In genomic region chr11:117187799-117188481, GRCh38 we compare ENCODE assay signal across 18 cellular contexts. TPM values are rescaled to one million over a fixed set of nuclear protein-coding genes. Genes with fewer than 3 reads are reported as not detected.
DNase-seq lines count a peak whose midpoint lies in the region; ATAC-seq and TF ChIP-seq lines count a peak whose summit lies in the region.
"Had no signal": no experiment of that assay in that cellular context is flagged by ENCODE, and none has a peak within 500 bp of the region (broad histone marks: within the 10 kb centered on the region; RNA-seq: fewer than 3 reads in every experiment).

No MANE protein-coding gene starts in this region.

- no peaks in the 10 kb centered on the region for H3K9me3 Mint-ChIP-seq in activated CD4-positive, alpha-beta memory T cell treated with anti-CD3 and anti-CD28 coated beads for 36 hours
- H3K9me3 Mint-ChIP-seq in activated CD4-positive, alpha-beta memory T cell treated with anti-CD3 and anti-CD28 coated beads, Interleukin-2, amount 10 ng/mL, durations not matched to agents 7 days and 5 days = no peaks in the 10 kb centered on the region

- intact Hi-C loops in activated CD4-positive, alpha-beta memory T cell treated with anti-CD3 and anti-CD28 coated beads for 36 hours (cut with micrococcal nuclease) = no loop called here
- intact Hi-C loops in testis (cut with DNase I; ENCODE audit: low total_unique reads) = no loop called here

- peak; percentile 6 for DNase-seq in activated CD4-positive, alpha-beta memory T cell treated with anti-CD3 and anti-CD28 coated beads for 36 hours
- DNase-seq in activated CD4-positive, alpha-beta memory T cell treated with anti-CD3 and anti-CD28 coated beads, Interleukin-2, amount 10 ng/mL, durations not matched to agents 7 days and 5 days = no peak
- DNase-seq in RWPE2 (ENCODE audit: low spot score) (peak; percentile 23), mesenteric fat pad (ENCODE audit: low spot score) (peak; percentile 75), testis (no peak), NCI-H2081 treated with DMSO at 0.1 percent for 48 hours (lab: John Stamatoyannopoulos, UW) (no peak)
- DNase-seq: activated CD4-positive, alpha-beta T cell treated with anti-CD3 and anti-CD28 coated beads, Interleukin-2, amount 50 U/mL, for 4 hours; DMS153; hypothalamus; NCI-H2171; NCI-H82; occipital lobe; stimulated activated CD4-positive, alpha-beta T cell treated with anti-CD3 and anti-CD28 coated beads, Interleukin-4, amount 100 ng/mL, for 24 hours had no signal

- POLR2A ChIA-PET in activated CD4-positive, alpha-beta memory T cell treated with anti-CD3 and anti-CD28 coated beads for 36 hours (lab: Charles Lee) = no interaction called here
- POLR2A ChIA-PET in activated CD4-positive, alpha-beta memory T cell treated with anti-CD3 and anti-CD28 coated beads, Interleukin-2, amount 10 ng/mL, durations not matched to agents 7 days and 5 days (lab: Charles Lee) = interaction anchor here (1.0 to 1.8 kb wide), 2 partner anchors 9 to 14 kb away, joined by 3 read pairs; no protein-coding TSS in a partner anchor

- ATAC-seq in RWPE2 (ENCODE audit: low read depth) = no peak
- ATAC-seq in HG03354 (IDR thresholded peaks at IDR 0.05; ENCODE audit: poor library complexity, severe bottlenecking, unreplicated experiment) = no peak
- ATAC-seq in HG03175 (IDR thresholded peaks at IDR 0.05; ENCODE audit: unreplicated experiment) = no peak

- H3K4me1 Mint-ChIP-seq in activated CD4-positive, alpha-beta memory T cell treated with anti-CD3 and anti-CD28 coated beads for 36 hours (ENCODE audit: low read depth) = no peaks in the 10 kb centered on the region
- peaks cover 1% of the 10 kb centered on the region for H3K4me1 Mint-ChIP-seq in activated CD4-positive, alpha-beta memory T cell treated with anti-CD3 and anti-CD28 coated beads, Interleukin-2, amount 10 ng/mL, durations not matched to agents 7 days and 5 days

- peaks cover 1% of the 10 kb centered on the region for H3K36me3 Mint-ChIP-seq in activated CD4-positive, alpha-beta memory T cell treated with anti-CD3 and anti-CD28 coated beads for 36 hours
- H3K36me3 Mint-ChIP-seq in activated CD4-positive, alpha-beta memory T cell treated with anti-CD3 and anti-CD28 coated beads, Interleukin-2, amount 10 ng/mL, durations not matched to agents 7 days and 5 days (ENCODE audit: low read depth) = peaks cover 25% of the 10 kb centered on the region

- no peaks in the 10 kb centered on the region for H3K4me1 ChIP-seq in RWPE2 (ENCODE audit: insufficient read depth, poor library complexity, severe bottlenecking)
- H3K4me1 ChIP-seq in testis = peaks cover 17% of the 10 kb centered on the region
- H3K4me1 ChIP-seq: HAP-1 had no signal

- no peaks in the 10 kb centered on the region for H3K27me3 Mint-ChIP-seq in activated CD4-positive, alpha-beta memory T cell treated with anti-CD3 and anti-CD28 coated beads for 36 hours
- H3K27me3 Mint-ChIP-seq in activated CD4-positive, alpha-beta memory T cell treated with anti-CD3 and anti-CD28 coated beads, Interleukin-2, amount 10 ng/mL, durations not matched to agents 7 days and 5 days = no peaks in the 10 kb centered on the region

- 81 to 91% methylated on average over 12 to 16 of the region's 16 CpGs for WGBS in testis, 2 donors

- peaks cover 8% of the 10 kb centered on the region for H3K36me3 ChIP-seq in RWPE2 (ENCODE audit: low read depth)
- H3K36me3 ChIP-seq in testis (ENCODE audit: low read depth, missing control alignments) = no peaks in the 10 kb centered on the region
- H3K36me3 ChIP-seq: HAP-1 had no signal

- no peak overlapping the region for H3K4me3 Mint-ChIP-seq in activated CD4-positive, alpha-beta memory T cell treated with anti-CD3 and anti-CD28 coated beads for 36 hours
- no peak overlapping the region for H3K4me3 Mint-ChIP-seq in activated CD4-positive, alpha-beta memory T cell treated with anti-CD3 and anti-CD28 coated beads, Interleukin-2, amount 10 ng/mL, durations not matched to agents 7 days and 5 days

- H3K27me3 ChIP-seq in RWPE2 (ENCODE audit: insufficient read depth, poor library complexity, severe bottlenecking) (no peaks in the 10 kb centered on the region), testis (no peaks in the 10 kb centered on the region)

- no peak for TF ChIP-seq POLR2A in testis (IDR thresholded peaks at IDR 0.05)

- no peak overlapping the region for H3K27ac Mint-ChIP-seq in activated CD4-positive, alpha-beta memory T cell treated with anti-CD3 and anti-CD28 coated beads for 36 hours
- no peak overlapping the region for H3K27ac Mint-ChIP-seq in activated CD4-positive, alpha-beta memory T cell treated with anti-CD3 and anti-CD28 coated beads, Interleukin-2, amount 10 ng/mL, durations not matched to agents 7 days and 5 days

- H3K9me3 ChIP-seq in RWPE2 (ENCODE audit: severe bottlenecking) (no peaks in the 10 kb centered on the region), testis (no peaks in the 10 kb centered on the region)
- H3K9me3 ChIP-seq: HAP-1 had no signal

- TF ChIP-seq CTCF in RWPE2 (IDR thresholded peaks at IDR 0.05; ENCODE audit: poor library complexity, severe bottlenecking) (no peak), testis (IDR thresholded peaks at IDR 0.05) (no peak)

- CTCF ChIA-PET in activated CD4-positive, alpha-beta memory T cell treated with anti-CD3 and anti-CD28 coated beads for 36 hours (lab: Charles Lee) = interaction anchor here (0.9 kb wide), 1 partner anchor 39 kb away, joined by 3 read pairs; no protein-coding TSS in a partner anchor
- CTCF ChIA-PET in activated CD4-positive, alpha-beta memory T cell treated with anti-CD3 and anti-CD28 coated beads, Interleukin-2, amount 10 ng/mL, durations not matched to agents 7 days and 5 days (lab: Charles Lee) = no interaction called here

- H3K27ac ChIP-seq in RWPE2 (ENCODE audit: poor library complexity, severe bottlenecking) (no peak overlapping the region), testis (peak overlapping the region; percentile 72 to 79)
- H3K27ac ChIP-seq: C4-2B had no signal

- H3K4me3 ChIP-seq in RWPE2 (ENCODE audit: severe bottlenecking) (no peak overlapping the region), testis (no peak overlapping the region)
- H3K4me3 ChIP-seq: HAP-1, skin epidermis had no signal

RNA-seq across cellular contexts. Expression of gene SIDT2, which starts 9.4 kb away (rescaled TPM):
- total RNA-seq in activated CD4-positive, alpha-beta memory T cell treated with anti-CD3 and anti-CD28 coated beads for 36 hours = 10 to 100 TPM; 21.5 to 26.0 TPM
- 10 to 100 TPM; 38.1 to 42.9 TPM for total RNA-seq in activated CD4-positive, alpha-beta memory T cell treated with anti-CD3 and anti-CD28 coated beads, Interleukin-2, amount 10 ng/mL, durations not matched to agents 7 days and 5 days
- total RNA-seq in mesenteric fat pad (226 TPM), testis (100 to 1,000 TPM in 1 of 2 donors, 10 to 100 TPM in 1; 93.8 to 129 TPM)
- 69.5 TPM for polyA plus RNA-seq in testis (ENCODE audit: insufficient read depth, low read depth, low replicate concordance)

RNA-seq across cellular contexts. Expression of gene TAGLN, which starts 11.2 kb away (rescaled TPM):
- 1 to 10 TPM; 3.1 to 4.0 TPM for total RNA-seq in activated CD4-positive, alpha-beta memory T cell treated with anti-CD3 and anti-CD28 coated beads for 36 hours
- total RNA-seq in activated CD4-positive, alpha-beta memory T cell treated with anti-CD3 and anti-CD28 coated beads, Interleukin-2, amount 10 ng/mL, durations not matched to agents 7 days and 5 days = 1 to 10 TPM; 5.2 to 5.8 TPM
- total RNA-seq in mesenteric fat pad = 923 TPM
- total RNA-seq in testis = 100 to 1,000 TPM; 167 to 187 TPM
- polyA plus RNA-seq in testis (ENCODE audit: insufficient read depth, low read depth, low replicate concordance) = 800 TPM

RNA-seq across cellular contexts. Expression of gene PAFAH1B2, which starts 43.9 kb away (rescaled TPM):
- total RNA-seq in activated CD4-positive, alpha-beta memory T cell treated with anti-CD3 and anti-CD28 coated beads for 36 hours = 10 to 100 TPM; 61.3 to 61.5 TPM
- 10 to 100 TPM; 60.1 to 62.8 TPM for total RNA-seq in activated CD4-positive, alpha-beta memory T cell treated with anti-CD3 and anti-CD28 coated beads, Interleukin-2, amount 10 ng/mL, durations not matched to agents 7 days and 5 days
- total RNA-seq in mesenteric fat pad (110 TPM), testis (100 to 1,000 TPM; 150 to 156 TPM)
- 66.5 TPM for polyA plus RNA-seq in testis (ENCODE audit: insufficient read depth, low read depth, low replicate concordance)

RNA-seq across cellular contexts. Expression of gene PCSK7, which starts 43.9 kb away (rescaled TPM):
- 100 to 1,000 TPM; 104 to 105 TPM for total RNA-seq in activated CD4-positive, alpha-beta memory T cell treated with anti-CD3 and anti-CD28 coated beads for 36 hours
- 100 to 1,000 TPM; 181 to 182 TPM for total RNA-seq in activated CD4-positive, alpha-beta memory T cell treated with anti-CD3 and anti-CD28 coated beads, Interleukin-2, amount 10 ng/mL, durations not matched to agents 7 days and 5 days
- total RNA-seq in mesenteric fat pad = 68.1 TPM
- 10 to 100 TPM; 57.7 to 66.5 TPM for total RNA-seq in testis
- 52.0 TPM for polyA plus RNA-seq in testis (ENCODE audit: insufficient read depth, low read depth, low replicate concordance)

RNA-seq across cellular contexts. Expression of gene RNF214, which starts 44.5 kb away (rescaled TPM):
- total RNA-seq in activated CD4-positive, alpha-beta memory T cell treated with anti-CD3 and anti-CD28 coated beads for 36 hours = 10 to 100 TPM; 16.9 to 18.3 TPM
- total RNA-seq in activated CD4-positive, alpha-beta memory T cell treated with anti-CD3 and anti-CD28 coated beads, Interleukin-2, amount 10 ng/mL, durations not matched to agents 7 days and 5 days = 10 to 100 TPM; 23.1 to 23.6 TPM
- total RNA-seq in mesenteric fat pad (21.9 TPM), testis (10 to 100 TPM; 37.8 to 48.9 TPM)
- polyA plus RNA-seq in testis (ENCODE audit: insufficient read depth, low read depth, low replicate concordance) = 44.9 TPM

Comparison
In these comparisons a context has a peak if more than half of its experiments do, and no peak if none do; other contexts are left out.
1. DNase-seq: peak in activated CD4-positive, alpha-beta memory T cell treated with anti-CD3 and anti-CD28 coated beads for 36 hours (single experiment), RWPE2 (single experiment) and mesenteric fat pad (single experiment); none in activated CD4-positive, alpha-beta memory T cell treated with anti-CD3 and anti-CD28 coated beads, Interleukin-2, amount 10 ng/mL, durations not matched to agents 7 days and 5 days (single experiment), testis (single experiment) and NCI-H2081 treated with DMSO at 0.1 percent for 48 hours (single experiment).
2. RNA of gene TAGLN, which starts 11.2 kb away (total RNA-seq): 923 TPM in mesenteric fat pad (single experiment) and 167 to 187 TPM in testis; 5.2 to 5.8 TPM in activated CD4-positive, alpha-beta memory T cell treated with anti-CD3 and anti-CD28 coated beads, Interleukin-2, amount 10 ng/mL, durations not matched to agents 7 days and 5 days and 3.1 to 4.0 TPM in activated CD4-positive, alpha-beta memory T cell treated with anti-CD3 and anti-CD28 coated beads for 36 hours; every median in the first group is over 10 times any median in the second.